ENCODE assay signal across 18 cellular contexts in the genomic region with DNA sequence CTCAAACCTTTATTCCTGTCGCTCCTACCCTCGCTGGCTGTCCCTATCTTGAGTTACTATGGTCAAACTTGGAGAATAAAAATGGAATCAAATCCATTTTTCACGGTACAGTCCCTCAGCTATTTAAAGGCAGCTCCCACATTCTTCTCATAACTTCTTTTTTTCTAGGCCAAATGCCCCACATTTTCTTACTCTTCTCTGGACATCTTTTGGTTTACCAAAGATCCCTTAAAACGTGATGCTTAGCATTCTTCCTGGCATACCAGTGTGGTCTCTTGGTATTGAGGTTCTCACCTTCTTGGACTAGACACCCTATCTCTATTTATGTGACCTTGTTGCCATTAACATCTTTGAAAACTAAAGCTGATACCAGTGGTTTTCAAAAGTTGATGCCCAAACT.
"Had no signal": no experiment of that assay in that cellular context is flagged by ENCODE, and none has a peak within 500 bp of the region (broad histone marks: within the 10 kb centered on the region; RNA-seq: fewer than 3 reads in every experiment).

No MANE protein-coding gene starts in this region.

- ATAC-seq: foreskin keratinocyte; left ventricle myocardium superior; natural killer cell treated with Interleukin-12 subunit alpha and Interleukin-12 subunit beta and Interleukin-15 and Interleukin-18, amount 100 ng/mL, for 72 hours; pancreas; right lobe of liver; stimulated activated effector memory CD8-positive, alpha-beta T cell treated with anti-CD3 and anti-CD28 coated beads, Interleukin-12 subunit alpha, Interleukin-12 subunit beta, amount 100 ng/mL, for 72 hours had no signal

- DNase-seq: dermis blood vessel endothelial cell; effector memory CD4-positive, alpha-beta T cell; foreskin keratinocyte; hippocampal formation; islet precursor cell; kidney glomerular epithelial cell; left ventricle myocardium superior; naive B cell; pancreas; right lobe of liver; stimulated activated CD4-positive, alpha-beta T cell treated with anti-CD3 and anti-CD28 coated beads, Interleukin-12 subunit alpha, Interleukin-12 subunit beta, amount 100 ng/mL, for 4 hours; stimulated activated CD4-positive, alpha-beta T cell treated with anti-CD3 and anti-CD28 coated beads, Interleukin-1b, Interleukin-23, amount 100 ng/mL, for 48 hours; stimulated activated CD4-positive, alpha-beta T cell treated with anti-CD3 and anti-CD28 coated beads, Interleukin-4, amount 100 ng/mL, for 24 hours; stimulated activated naive CD4-positive, alpha-beta T cell treated with Interleukin-2 at 50 U/mL for 16 hours; stomach; trophoblast cell had no signal
